16 cellular contexts compared by ENCODE assay signal in genomic region chr5:150918613-150919012, GRCh38. TPM values are rescaled to one million over a fixed set of nuclear protein-coding genes. Genes with fewer than 3 reads are reported as not detected.
DNase-seq lines count a peak whose midpoint lies in the region; FAIRE-seq and TF ChIP-seq lines count a peak whose summit lies in the region.
"Had no signal": no experiment of that assay in that cellular context is flagged by ENCODE, and none has a peak within 500 bp of the region (broad histone marks: within the 10 kb centered on the region; RNA-seq: fewer than 3 reads in every experiment).

No MANE protein-coding gene starts in this region.

- POLR2A ChIA-PET in endothelial cell of umbilical vein (lab: Charles Lee): no interaction called here

- no peak overlapping the region for H3K27ac ChIP-seq in endothelial cell of umbilical vein (ENCODE audit: insufficient read depth, low read depth, low read length)

- dilution Hi-C loops in endothelial cell of umbilical vein (cut with MboI; ENCODE audit: extremely low pct_ligation_motif_present, low sequenced_read_pairs): no loop called here

- H3K9ac ChIP-seq in endothelial cell of umbilical vein (replicated peaks; ENCODE audit: extremely low read depth, insufficient read depth, low read length): no peak overlapping the region

- TF ChIP-seq CTCF in endothelial cell of umbilical vein (IDR thresholded peaks at IDR 0.05; ENCODE audit: extremely low read depth in 1 of 2, insufficient read depth in 1 of 2, low read depth in 1 of 2, low read length in 2 of 2): no peak
- no peak for TF ChIP-seq CTCF in D721Med (IDR thresholded peaks at IDR 0.05; ENCODE audit: insufficient read depth, missing control alignments)

- no peaks in the 10 kb centered on the region for H4K20me1 ChIP-seq in endothelial cell of umbilical vein (replicated peaks; ENCODE audit: control insufficient read depth, extremely low read depth, insufficient read depth, low read length)

- H3K4me1 ChIP-seq in endothelial cell of umbilical vein (ENCODE audit: control insufficient read depth, extremely low read depth, insufficient read depth, low read length): no peaks in the 10 kb centered on the region

- no peak overlapping the region for H3K4me2 ChIP-seq in endothelial cell of umbilical vein (ENCODE audit: insufficient read depth, low read length)

- no peaks in the 10 kb centered on the region for H3K9me3 ChIP-seq in endothelial cell of umbilical vein (replicated peaks; ENCODE audit: control insufficient read depth, insufficient read depth, low read length)

- DNase-seq in ELR (ENCODE audit: low read depth) (peak; percentile 87), M059J (ENCODE audit: low read depth) (peak; percentile 89), endothelial cell of umbilical vein (ENCODE audit: low read depth, low spot score) (peak; percentile 47), skeletal muscle cell (ENCODE audit: low read depth) (peak; percentile 10), mesenteric fat pad (ENCODE audit: low spot score) (no peak), ACHN (no peak), D721Med (ENCODE audit: insufficient read length, low spot score) (no peak)
- DNase-seq: CD4-positive, CD25-positive, alpha-beta regulatory T cell; DMS79 treated with DMSO at 0.1 percent for 48 hours; effector CD8-positive, alpha-beta T cell; NCI-H1694; NCI-H446; NK-92 treated with Interleukin-12 subunit alpha and Interleukin-12 subunit beta, amount 100 ng/mL, for 24 hours; stimulated activated CD4-positive, alpha-beta T cell treated with anti-CD3 and anti-CD28 coated beads, Interleukin-2, amount 100 ng/mL, for 48 hours; substantia nigra had no signal

- no peaks in the 10 kb centered on the region for H3K9me1 ChIP-seq in endothelial cell of umbilical vein (replicated peaks; ENCODE audit: control insufficient read depth, extremely low read depth, insufficient read depth, low read length)

- no peaks in the 10 kb centered on the region for H3K36me3 ChIP-seq in endothelial cell of umbilical vein (ENCODE audit: control insufficient read depth in 2 of 2, extremely low read depth in 1 of 2, insufficient read depth in 2 of 2, low read length in 2 of 2)

- BruUV-seq in endothelial cell of umbilical vein (replicated peaks; lab: Mats Ljungman, UMichigan): no TSS peak

- H3K27me3 ChIP-seq in endothelial cell of umbilical vein (ENCODE audit: control insufficient read depth in 2 of 2, insufficient read depth in 2 of 2, low read length in 2 of 2): no peaks in the 10 kb centered on the region

- FAIRE-seq in endothelial cell of umbilical vein (lab: Jason Lieb, UNC) (no peak), D721Med (lab: Jason Lieb, UNC) (no peak)
- FAIRE-seq: GM19239 had no signal

- H3K4me3 ChIP-seq in endothelial cell of umbilical vein (replicated peaks in 1 of 3; ENCODE audit: insufficient read depth in 1 of 3, low read depth in 1 of 3, low read length in 3 of 3) (no peak overlapping the region), skeletal muscle cell (ENCODE audit: low read depth, low read length) (no peak overlapping the region)

- H3K79me2 ChIP-seq in endothelial cell of umbilical vein (ENCODE audit: control insufficient read depth, insufficient read depth, low read length): no peaks in the 10 kb centered on the region

- intact Hi-C loops in endothelial cell of umbilical vein (cut with micrococcal nuclease): no loop called here

- CTCF ChIA-PET in endothelial cell of umbilical vein (lab: Charles Lee): no interaction called here

- H2AFZ ChIP-seq in endothelial cell of umbilical vein (ENCODE audit: low read depth, low read length): no peak overlapping the region

- in situ Hi-C loops in ACHN (cut with HindIII; ENCODE audit: low pct_ligation_motif_present, low pct_unique_long_range_greater_than_20kb, low sequenced_read_pairs): no loop called here

- TF ChIP-seq POLR2A in endothelial cell of umbilical vein (IDR thresholded peaks at IDR 0.05; ENCODE audit: low read depth, low read length): no peak

TF ChIP-seq in endothelial cell of umbilical vein, 7 proteins besides CTCF, POLR2A, EP300 and RAD21:
- TF ChIP-seq POLR2AphosphoS5 (IDR thresholded peaks at IDR 0.05; ENCODE audit: insufficient read depth, low read depth, low read length) (no peak), FOS (IDR thresholded peaks at IDR 0.05; ENCODE audit: borderline replicate concordance, insufficient read depth, low read length) (peak; percentile 10), JUN (IDR thresholded peaks at IDR 0.05; ENCODE audit: borderline replicate concordance, insufficient read depth, insufficient read length, low read depth) (no peak), MYC (IDR thresholded peaks at IDR 0.05; ENCODE audit: low read depth, low read length) (no peak), EZH2 (IDR thresholded peaks at IDR 0.05; ENCODE audit: borderline replicate concordance, low read depth, low read length, severe bottlenecking) (no peak), MAX (IDR thresholded peaks at IDR 0.05; ENCODE audit: insufficient read depth, insufficient read length) (no peak), GATA2 (IDR thresholded peaks at IDR 0.05; ENCODE audit: insufficient read depth, insufficient read length, low read depth, low read length) (peak; percentile 57)
TF ChIP-seq in endothelial cell of umbilical vein: peak in this region for 2.

RNA-seq across cellular contexts. Expression of gene ZNF300, which starts 13.8 kb away (rescaled TPM):
- 5.1 and 5.7 TPM in 2 replicates for total RNA-seq in M059J (2014; rRNA removed; shearing (Covaris generic))
- total RNA-seq in endothelial cell of umbilical vein (9.6 and 10.2 TPM in 2 replicates), mesenteric fat pad (2.4 TPM)
- 3.4 and 4.6 TPM in 2 replicates for polyA plus RNA-seq in endothelial cell of umbilical vein
- 3.0 and 5.2 TPM in 2 replicates for polyA plus RNA-seq in endothelial cell of umbilical vein (2011; cell fraction: cytosol; rRNA removed)
- polyA plus RNA-seq in endothelial cell of umbilical vein (2011; cell fraction: nucleus; rRNA removed): 27.6 and 35.7 TPM in 2 replicates
- polyA plus RNA-seq in endothelial cell of umbilical vein (2012): 6.0 and 7.8 TPM in 2 replicates
- polyA minus RNA-seq in endothelial cell of umbilical vein: 5.8 and 6.0 TPM in 2 replicates
- 1.0 TPM for polyA minus RNA-seq in endothelial cell of umbilical vein (2011; cell fraction: cytosol; rRNA and poly(A)+ RNA removed)
- polyA minus RNA-seq in endothelial cell of umbilical vein (2011; cell fraction: nucleus; rRNA and poly(A)+ RNA removed): 13.9 and 16.8 TPM in 2 replicates

Comparison
In these comparisons a context has a peak if more than half of its experiments do, and no peak if none do; other contexts are left out.
1. DNase-seq: peak in ELR (single experiment), M059J (single experiment), endothelial cell of umbilical vein (single experiment) and skeletal muscle cell (single experiment); none in mesenteric fat pad (single experiment), ACHN (single experiment) and D721Med (single experiment).